Comparison of ENCODE assay signal across 8 cellular contexts in the genomic region with DNA sequence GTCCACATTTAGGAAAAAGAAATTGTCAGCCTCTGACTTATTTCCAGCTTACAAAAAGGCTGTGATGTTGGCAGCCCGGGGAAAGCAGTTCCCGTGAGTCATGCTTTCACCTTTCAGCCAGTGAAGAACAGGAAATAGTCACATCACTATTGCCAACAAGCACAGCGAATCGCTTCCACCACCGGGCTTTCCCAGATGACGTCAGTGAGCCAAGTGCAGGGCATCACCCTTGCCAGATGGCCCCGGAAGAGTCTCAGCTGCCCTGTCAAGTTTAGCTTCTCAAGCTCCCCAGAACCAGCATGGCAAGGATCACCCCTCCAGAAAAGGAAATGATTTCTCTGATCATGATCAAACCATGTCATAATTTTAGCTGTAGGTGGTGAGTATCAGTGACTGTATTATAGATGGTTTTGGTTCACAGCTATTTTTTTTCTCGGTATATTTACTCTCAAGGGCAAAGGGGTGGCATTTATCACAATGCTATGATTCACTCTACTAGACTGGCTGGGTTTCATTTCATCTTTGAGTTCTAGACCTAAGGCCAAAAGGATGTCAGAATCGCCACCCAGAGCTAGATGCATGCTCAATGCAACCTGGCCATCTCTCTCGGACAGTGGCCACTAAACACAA.
DNase-seq lines count a peak whose midpoint lies in the region; ATAC-seq lines count a peak whose summit lies in the region.

No MANE protein-coding gene starts in this region.

- no peaks in the 10 kb centered on the region for H3K9me3 Mint-ChIP-seq in effector memory CD8-positive, alpha-beta T cell

- in situ Hi-C loops in ACHN (cut with HindIII; ENCODE audit: low pct_ligation_motif_present, low pct_unique_long_range_greater_than_20kb, low sequenced_read_pairs): no loop called here

- no peaks in the 10 kb centered on the region for H3K9me3 ChIP-seq in mucosa of rectum (ENCODE audit: control insufficient read depth in 2 of 2, low read length in 2 of 2)

- peaks cover 13 to 18% of the 10 kb centered on the region in 2 donors for H3K4me1 Mint-ChIP-seq in effector memory CD8-positive, alpha-beta T cell (ENCODE audit: low read depth in 2 of 2)

- H3K9ac ChIP-seq in mucosa of rectum (ENCODE audit: low read depth in 1 of 2, low read length in 2 of 2): peak overlapping the region; percentile 17 to 45

- H3K36me3 ChIP-seq in mucosa of rectum (ENCODE audit: control insufficient read depth in 2 of 2, insufficient read depth in 2 of 2, low read length in 2 of 2): no peaks in the 10 kb centered on the region

- peaks cover 7 to 10% of the 10 kb centered on the region in 2 donors for H3K4me1 ChIP-seq in mucosa of rectum (ENCODE audit: control insufficient read depth in 2 of 2, insufficient read depth in 2 of 2, low read length in 2 of 2)

- DNase-seq in ACHN (peak; percentile 95), NCI-H524 treated with DMSO at 0.1 percent for 48 hours (lab: John Stamatoyannopoulos, UW) (peak; percentile 29)
- DNase-seq in activated CD8-positive, alpha-beta memory T cell treated with anti-CD3 and anti-CD28 coated beads for 4 hours (ENCODE audit: low read depth in 2 of 2): peak; percentile 85 to 95
- peak; percentile 88 to 89 (median 88) for DNase-seq in effector memory CD8-positive, alpha-beta T cell
- DNase-seq in stimulated activated CD8-positive, alpha-beta memory T cell treated with anti-CD3 and anti-CD28 coated beads, Interleukin-7, amount 100 ng/mL, for 4 hours (ENCODE audit: low read depth in 2 of 2): peak; percentile 90 to 96

- H3K27ac Mint-ChIP-seq in effector memory CD8-positive, alpha-beta T cell: peak overlapping the region; percentile 96 to 97

- H3K27ac ChIP-seq in mucosa of rectum (ENCODE audit: low read depth in 2 of 2, low read length in 2 of 2): peak overlapping the region; percentile 53 to 75

- H3K4me3 Mint-ChIP-seq in effector memory CD8-positive, alpha-beta T cell: peak overlapping the region; percentile 68 to 69

- no peaks in the 10 kb centered on the region for H3K27me3 Mint-ChIP-seq in effector memory CD8-positive, alpha-beta T cell

- H3K27me3 ChIP-seq in mucosa of rectum (ENCODE audit: control insufficient read depth in 2 of 2, insufficient read depth in 2 of 2, low read length in 2 of 2): no peaks in the 10 kb centered on the region

- H3K4me3 ChIP-seq in mucosa of rectum (ENCODE audit: low read length in 2 of 2): peak overlapping the region in 1 of 2 donors; percentile 50

- H3K36me3 Mint-ChIP-seq in effector memory CD8-positive, alpha-beta T cell (ENCODE audit: insufficient read depth): peaks cover 5% of the 10 kb centered on the region

- ATAC-seq in GM18873 (IDR thresholded peaks at IDR 0.05; ENCODE audit: low FRiP score, unreplicated experiment) (peak; percentile 94), HG03108 (IDR thresholded peaks at IDR 0.05; ENCODE audit: unreplicated experiment) (peak; percentile 98)
- peak; percentile 92 for ATAC-seq in effector memory CD8-positive, alpha-beta T cell (replicated peaks)

Comparison
In these comparisons a context has a peak if more than half of its experiments do, and no peak if none do; other contexts are left out.
1. DNase-seq: peak in every context shown above with its lines; median percentile 95 in ACHN; 93 in stimulated activated CD8-positive, alpha-beta memory T cell treated with anti-CD3 and anti-CD28 coated beads, Interleukin-7, amount 100 ng/mL, for 4 hours; 90 in activated CD8-positive, alpha-beta memory T cell treated with anti-CD3 and anti-CD28 coated beads for 4 hours; 88 in effector memory CD8-positive, alpha-beta T cell; 29 in NCI-H524 treated with DMSO at 0.1 percent for 48 hours.